12 cellular contexts compared by ENCODE assay signal in genomic region chr13:30766957-30767603, GRCh38. TPM values are rescaled to one million over a fixed set of nuclear protein-coding genes. Genes with fewer than 3 reads are reported as not detected.
DNase-seq lines count a peak whose midpoint lies in the region; ATAC-seq and TF ChIP-seq lines count a peak whose summit lies in the region.
"Had no signal": no experiment of that assay in that cellular context is flagged by ENCODE, and none has a peak within 500 bp of the region (broad histone marks: within the 10 kb centered on the region; RNA-seq: fewer than 3 reads in every experiment).

No MANE protein-coding gene starts in this region.

- H3K4me1 Mint-ChIP-seq in activated T-cell treated with anti-CD3 and anti-CD28 coated beads, Interleukin-2, amount 50 U/mL, for 72 hours (ENCODE audit: low read depth), result peaks cover 23% of the 10 kb centered on the region
- peaks cover 14% of the 10 kb centered on the region for H3K4me1 Mint-ChIP-seq in activated T-cell treated with anti-CD3 and anti-CD28 coated beads, Interleukin-2, amount 50 U/mL, for 24 hours (ENCODE audit: low read depth)
- peaks cover 16% of the 10 kb centered on the region for H3K4me1 Mint-ChIP-seq in activated CD8-positive, alpha-beta T cell treated with anti-CD3 and anti-CD28 coated beads for 36 hours (ENCODE audit: low read depth)

- CTCF ChIA-PET in activated CD8-positive, alpha-beta T cell treated with anti-CD3 and anti-CD28 coated beads for 36 hours (lab: Charles Lee), result interaction anchor here (2.1 kb wide), 1 partner anchor 14 kb away, joined by 8 read pairs; no protein-coding TSS in a partner anchor

- H3K9me3 Mint-ChIP-seq in activated T-cell treated with anti-CD3 and anti-CD28 coated beads, Interleukin-2, amount 50 U/mL, for 72 hours, result no peaks in the 10 kb centered on the region
- H3K9me3 Mint-ChIP-seq in activated T-cell treated with anti-CD3 and anti-CD28 coated beads, Interleukin-2, amount 50 U/mL, for 24 hours, result no peaks in the 10 kb centered on the region
- no peaks in the 10 kb centered on the region for H3K9me3 Mint-ChIP-seq in activated CD8-positive, alpha-beta T cell treated with anti-CD3 and anti-CD28 coated beads for 36 hours

- peak overlapping the region; percentile 44 for H3K27ac Mint-ChIP-seq in activated T-cell treated with anti-CD3 and anti-CD28 coated beads, Interleukin-2, amount 50 U/mL, for 72 hours
- no peak overlapping the region for H3K27ac Mint-ChIP-seq in activated T-cell treated with anti-CD3 and anti-CD28 coated beads, Interleukin-2, amount 50 U/mL, for 24 hours
- no peak overlapping the region for H3K27ac Mint-ChIP-seq in activated CD8-positive, alpha-beta T cell treated with anti-CD3 and anti-CD28 coated beads for 36 hours

- no peak for TF ChIP-seq CTCF in activated CD8-positive, alpha-beta T cell treated with anti-CD3 and anti-CD28 coated beads for 36 hours (IDR thresholded peaks at IDR 0.05)

- peak; percentile 19 to 41 for DNase-seq in activated T-cell treated with anti-CD3 and anti-CD28 coated beads, Interleukin-2, amount 50 U/mL, for 72 hours
- no peak for DNase-seq in activated T-cell treated with anti-CD3 and anti-CD28 coated beads, Interleukin-2, amount 50 U/mL, for 24 hours
- peak; percentile 31 for DNase-seq in activated CD8-positive, alpha-beta T cell treated with anti-CD3 and anti-CD28 coated beads for 36 hours
- no peak for DNase-seq in stimulated activated naive CD8-positive, alpha-beta T cell treated with anti-CD3 and anti-CD28 coated beads, Interleukin-15, Interleukin-2, amounts not matched to agents 100 U/mL and 50 U/mL, for 24 hours
- DNase-seq in middle frontal gyrus (ENCODE audit: extremely low spot score, low spot score) (no peak), T1000 (lab: John Stamatoyannopoulos, UW) (no peak), KG1 (lab: John Stamatoyannopoulos, UW) (no peak)
- DNase-seq: activated CD4-positive, alpha-beta T cell treated with anti-CD3 and anti-CD28 coated beads for 48 hours; brain microvascular endothelial cell; left ventricle myocardium inferior; NCI-H2029 treated with DMSO at 0.1 percent for 48 hours had no signal

- POLR2A ChIA-PET in activated CD8-positive, alpha-beta T cell treated with anti-CD3 and anti-CD28 coated beads for 36 hours (lab: Charles Lee), result interaction anchor here (0.9 to 1.4 kb wide), 2 partner anchors 11 to 85 kb away, joined by 3 to 5 read pairs; no protein-coding TSS in a partner anchor

- H3K27me3 Mint-ChIP-seq in activated T-cell treated with anti-CD3 and anti-CD28 coated beads, Interleukin-2, amount 50 U/mL, for 72 hours (ENCODE audit: low read depth), result no peaks in the 10 kb centered on the region
- H3K27me3 Mint-ChIP-seq in activated T-cell treated with anti-CD3 and anti-CD28 coated beads, Interleukin-2, amount 50 U/mL, for 24 hours, result no peaks in the 10 kb centered on the region
- H3K27me3 Mint-ChIP-seq in activated CD8-positive, alpha-beta T cell treated with anti-CD3 and anti-CD28 coated beads for 36 hours, result no peaks in the 10 kb centered on the region

- intact Hi-C loops in activated CD8-positive, alpha-beta T cell treated with anti-CD3 and anti-CD28 coated beads for 36 hours (cut with micrococcal nuclease), result no loop called here

- peak overlapping the region in 1 of 2 donors; percentile 34 for H3K4me3 Mint-ChIP-seq in activated T-cell treated with anti-CD3 and anti-CD28 coated beads, Interleukin-2, amount 50 U/mL, for 72 hours
- H3K4me3 Mint-ChIP-seq in activated T-cell treated with anti-CD3 and anti-CD28 coated beads, Interleukin-2, amount 50 U/mL, for 24 hours, result no peak overlapping the region
- H3K4me3 Mint-ChIP-seq in activated CD8-positive, alpha-beta T cell treated with anti-CD3 and anti-CD28 coated beads for 36 hours, result no peak overlapping the region

- H3K36me3 Mint-ChIP-seq in activated T-cell treated with anti-CD3 and anti-CD28 coated beads, Interleukin-2, amount 50 U/mL, for 72 hours (ENCODE audit: insufficient read depth in 2 of 2), result peaks cover 5 to 11% of the 10 kb centered on the region in 2 donors
- peaks cover 21% of the 10 kb centered on the region for H3K36me3 Mint-ChIP-seq in activated T-cell treated with anti-CD3 and anti-CD28 coated beads, Interleukin-2, amount 50 U/mL, for 24 hours (ENCODE audit: low read depth)
- H3K36me3 Mint-ChIP-seq in activated CD8-positive, alpha-beta T cell treated with anti-CD3 and anti-CD28 coated beads for 36 hours (ENCODE audit: low read depth), result peaks cover 9% of the 10 kb centered on the region

- ATAC-seq in activated T-cell treated with anti-CD3 and anti-CD28 coated beads, Interleukin-2, amount 50 U/mL, for 72 hours (replicated peaks in 1 of 2), result peak; percentile 76 to 88
- peak; percentile 61 for ATAC-seq in HG03045 (IDR thresholded peaks at IDR 0.05; ENCODE audit: unreplicated experiment)
- peak; percentile 51 for ATAC-seq in activated CD8-positive, alpha-beta T cell treated with anti-CD3 and anti-CD28 coated beads for 36 hours
- peak; percentile 40 for ATAC-seq in stimulated activated naive CD8-positive, alpha-beta T cell treated with anti-CD3 and anti-CD28 coated beads, Interleukin-15, Interleukin-2, amounts not matched to agents 100 U/mL and 50 U/mL, for 24 hours

RNA-seq across cellular contexts. Expression of gene ALOX5AP, which starts 31.7 kb away (rescaled TPM):
- 10 to 100 TPM; 56.3 to 72.3 TPM for total RNA-seq in activated T-cell treated with anti-CD3 and anti-CD28 coated beads, Interleukin-2, amount 50 U/mL, for 72 hours
- 10 to 100 TPM; 40.5 to 42.2 TPM for total RNA-seq in activated CD8-positive, alpha-beta T cell treated with anti-CD3 and anti-CD28 coated beads for 36 hours

Comparison
In these comparisons a context has a peak if more than half of its experiments do, and no peak if none do; other contexts are left out.
1. DNase-seq: peak in activated T-cell treated with anti-CD3 and anti-CD28 coated beads, Interleukin-2, amount 50 U/mL, for 72 hours (2 of 2) and activated CD8-positive, alpha-beta T cell treated with anti-CD3 and anti-CD28 coated beads for 36 hours (single experiment); none in activated T-cell treated with anti-CD3 and anti-CD28 coated beads, Interleukin-2, amount 50 U/mL, for 24 hours (single experiment), stimulated activated naive CD8-positive, alpha-beta T cell treated with anti-CD3 and anti-CD28 coated beads, Interleukin-15, Interleukin-2, amounts not matched to agents 100 U/mL and 50 U/mL, for 24 hours (single experiment), middle frontal gyrus (single experiment), T1000 (single experiment) and KG1 (single experiment).
2. Peak in every context shown above with its lines, with median percentiles within 50 percentile points of each other: ATAC-seq.